24 cellular contexts compared by ENCODE assay signal in the genomic region with DNA sequence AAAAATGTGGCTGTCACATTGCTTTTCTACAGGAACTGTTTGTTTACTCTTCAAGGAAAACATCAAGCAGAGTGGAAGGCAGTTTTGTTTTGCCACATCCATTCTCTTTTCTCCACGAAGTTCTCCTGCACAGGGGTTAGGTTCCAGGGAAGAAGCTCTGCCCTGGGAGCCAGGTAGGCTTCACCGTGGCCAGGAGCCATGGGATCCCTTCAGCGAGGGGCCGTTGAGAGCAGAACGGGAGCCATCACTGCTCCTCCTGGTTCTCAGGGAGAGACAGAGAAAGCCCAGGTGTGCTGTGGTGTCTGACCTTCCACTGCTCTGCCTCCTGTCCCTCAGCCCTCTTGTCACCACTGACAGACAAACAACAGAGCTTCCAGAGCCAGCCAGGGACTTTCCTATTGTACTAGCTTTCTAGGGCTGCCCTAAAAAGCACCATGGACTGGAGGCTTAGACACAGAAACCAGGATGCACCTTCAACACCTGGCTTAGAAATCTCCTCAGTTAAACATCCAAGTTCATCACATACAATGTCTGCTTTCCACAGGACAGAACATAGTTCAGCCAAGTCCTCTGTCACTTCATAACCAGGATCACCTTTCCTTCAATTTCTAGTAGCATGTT.
"Had no signal": no experiment of that assay in that cellular context is flagged by ENCODE, and none has a peak within 500 bp of the region (broad histone marks: within the 10 kb centered on the region; RNA-seq: fewer than 3 reads in every experiment).

No MANE protein-coding gene starts in this region.

- H3K4me1 Mint-ChIP-seq: stimulated activated memory B cell treated with anti-CD40 and anti-IgM and Interleukin-4, amounts not matched to agents 10 μg/mL and 1 μg/mL and 100 μg/mL, for 72 hours had no signal

- DNase-seq: caudate nucleus; cerebellar nuclear complex; dorsolateral prefrontal cortex; effector CD8-positive, alpha-beta T cell; endodermal cell; left cardiac atrium; left lung; mammary epithelial cell; mesendoderm; midbrain; naive thymus-derived CD8-positive, alpha-beta T cell; nephron progenitor cell; occipital lobe; sigmoid colon; stimulated activated CD4-positive, alpha-beta T cell treated with anti-CD3 and anti-CD28 coated beads, Interleukin-2, amount 100 ng/mL, for 24 hours; stimulated activated CD4-positive, alpha-beta T cell treated with anti-CD3 and anti-CD28 coated beads, Interleukin-4, amount 100 ng/mL, for 24 hours; stimulated activated naive CD8-positive, alpha-beta T cell treated with anti-CD3 and anti-CD28 coated beads, Interleukin-15, Interleukin-2, amounts not matched to agents 100 U/mL and 50 U/mL, for 24 hours; substantia nigra; testis; tibial artery had no signal

- H3K27ac ChIP-seq: dorsolateral prefrontal cortex, left lung, parathyroid adenoma, sigmoid colon, testis, tibial artery had no signal

- H3K36me3 Mint-ChIP-seq: naive thymus-derived CD8-positive, alpha-beta T cell; stimulated activated memory B cell treated with anti-CD40 and anti-IgM and Interleukin-4, amounts not matched to agents 10 μg/mL and 1 μg/mL and 100 μg/mL, for 72 hours; type B pancreatic cell had no signal

- ATAC-seq: left cardiac atrium; left lung; naive thymus-derived CD8-positive, alpha-beta T cell; stimulated activated memory B cell treated with anti-CD40 and anti-IgM and Interleukin-4, amounts not matched to agents 10 μg/mL and 1 μg/mL and 100 μg/mL, for 72 hours; stimulated activated naive CD8-positive, alpha-beta T cell treated with anti-CD3 and anti-CD28 coated beads, Interleukin-15, Interleukin-2, amounts not matched to agents 100 U/mL and 50 U/mL, for 24 hours had no signal

- H3K9me3 Mint-ChIP-seq: naive thymus-derived CD8-positive, alpha-beta T cell; stimulated activated memory B cell treated with anti-CD40 and anti-IgM and Interleukin-4, amounts not matched to agents 10 μg/mL and 1 μg/mL and 100 μg/mL, for 72 hours had no signal

- H3K4me3 Mint-ChIP-seq: endodermal cell; naive thymus-derived CD8-positive, alpha-beta T cell; nephron progenitor cell; stimulated activated memory B cell treated with anti-CD40 and anti-IgM and Interleukin-4, amounts not matched to agents 10 μg/mL and 1 μg/mL and 100 μg/mL, for 72 hours; type B pancreatic cell had no signal

- H3K27ac Mint-ChIP-seq: endodermal cell; naive thymus-derived CD8-positive, alpha-beta T cell; nephron progenitor cell; progenitor cell of endocrine pancreas; stimulated activated memory B cell treated with anti-CD40 and anti-IgM and Interleukin-4, amounts not matched to agents 10 μg/mL and 1 μg/mL and 100 μg/mL, for 72 hours; type B pancreatic cell had no signal

- H3K4me3 ChIP-seq: dorsolateral prefrontal cortex, left lung, sigmoid colon, testis, tibial artery had no signal
